In genomic region chr12:123050331-123050809, GRCh38 we compare ENCODE assay signal across 10 cellular contexts.
DNase-seq lines count a peak whose midpoint lies in the region; ATAC-seq, FAIRE-seq and TF ChIP-seq lines count a peak whose summit lies in the region.
"Had no signal": no experiment of that assay in that cellular context is flagged by ENCODE, and none has a peak within 500 bp of the region (broad histone marks: within the 10 kb centered on the region; RNA-seq: fewer than 3 reads in every experiment).

No MANE protein-coding gene starts in this region.

- H2AK5ac ChIP-seq in H1 (ENCODE audit: low read depth, low read length), result no peak overlapping the region
- H2AK5ac ChIP-seq in mesenchymal stem cell (ENCODE audit: low read length, severe bottlenecking), result no peak overlapping the region

- in situ Hi-C loops in HAP-1 (cut with MboI; ENCODE audit: low sequenced_read_pairs), result no loop called here

- H3K27me3 ChIP-seq in H1 (replicated peaks in 1 of 4; ENCODE audit: control insufficient read depth in 3 of 4, extremely low read depth in 1 of 4, insufficient read depth in 3 of 4, low read length in 3 of 4), result no peaks in the 10 kb centered on the region; a peak in 1 of 7 replicates
- H3K27me3 ChIP-seq in mesenchymal stem cell (ENCODE audit: control insufficient read depth in 1 of 2, insufficient read depth in 1 of 2, low read length in 2 of 2), result no peaks in the 10 kb centered on the region
- no peaks in the 10 kb centered on the region for H3K27me3 ChIP-seq in HAP-1 (ENCODE audit: low read depth)

- TF ChIP-seq EP300 in H1 (IDR thresholded peaks at IDR 0.05; ENCODE audit: borderline replicate concordance in 1 of 2, low read depth in 2 of 2, low read length in 2 of 2), result no peak

- no peak for TF ChIP-seq POLR2A in H1 (IDR thresholded peaks at IDR 0.05; ENCODE audit: control extremely low read depth in 1 of 2, low read depth in 2 of 2, low read length in 2 of 2)

- intact Hi-C loops in Right ventricle myocardium inferior (cut with DNase I), result loop anchor here (2.0 kb wide), 1 partner anchor 14 kb away; no protein-coding TSS in a partner anchor
- intact Hi-C loops in cardiac septum (cut with DNase I), result no loop called here
- intact Hi-C loops in OCI-LY7 (cut with micrococcal nuclease; ENCODE audit: unreplicated experiment), result no loop called here

- H2BK120ac ChIP-seq in H1 (replicated peaks; ENCODE audit: low read depth, low read length) (no peak overlapping the region), mesenchymal stem cell (ENCODE audit: low read depth, low read length) (no peak overlapping the region)

- H3K9me2 ChIP-seq in OCI-LY7 (ENCODE audit: insufficient read depth, low read length), result no peaks in the 10 kb centered on the region

- H3K4ac ChIP-seq in H1 (replicated peaks; ENCODE audit: insufficient read length, low read depth, low read length) (no peak overlapping the region), mesenchymal stem cell (ENCODE audit: low read depth in 1 of 2, low read length in 2 of 2) (peak overlapping the region in 1 of 2 experiments; percentile 20)

- POLR2A ChIA-PET in H1 (lab: Charles Lee; ENCODE audit: partially characterized antibody), result no interaction called here
- POLR2A ChIA-PET in OCI-LY7 (lab: Charles Lee), result no interaction called here

- no peaks in the 10 kb centered on the region for H3K4me1 ChIP-seq in H1 (replicated peaks in 1 of 4; ENCODE audit: control insufficient read depth in 3 of 4, insufficient read depth in 4 of 4, low read length in 3 of 4)
- H3K4me1 ChIP-seq in mesenchymal stem cell (ENCODE audit: control insufficient read depth, insufficient read depth, low read depth, low read length), result peaks cover 2% of the 10 kb centered on the region
- no peaks in the 10 kb centered on the region for H3K4me1 ChIP-seq in HAP-1
- H3K4me1 ChIP-seq in OCI-LY7 (ENCODE audit: insufficient read depth, low read length, poor library complexity, severe bottlenecking), result no peaks in the 10 kb centered on the region

- no peaks in the 10 kb centered on the region for H3K79me2 ChIP-seq in H1 (ENCODE audit: control insufficient read depth in 1 of 2, insufficient read depth in 2 of 2, low read length in 2 of 2)
- no peaks in the 10 kb centered on the region for H3K79me2 ChIP-seq in OCI-LY7 (ENCODE audit: insufficient read depth, low read depth, low read length)

- H2AFZ ChIP-seq in H1 (ENCODE audit: low read length), result no peak overlapping the region
- no peak overlapping the region for H2AFZ ChIP-seq in mesenchymal stem cell (ENCODE audit: low read depth, low read length)
- no peak overlapping the region for H2AFZ ChIP-seq in OCI-LY7 (ENCODE audit: low read length)

- H2BK20ac ChIP-seq in H1 (ENCODE audit: low read length), result no peak overlapping the region

- BruUV-seq in OCI-LY7 (replicated peaks; lab: Mats Ljungman, UMichigan), result no TSS peak

- TF ChIP-seq CTCF in H1 (IDR thresholded peaks at IDR 0.05; ENCODE audit: control extremely low read depth in 1 of 3, insufficient read depth in 1 of 3, low read depth in 1 of 3, low read length in 3 of 3) (no peak), OCI-LY7 (conservative IDR thresholded peaks at IDR 0.05; ENCODE audit: low read length) (no peak)

- H4K20me1 ChIP-seq in H1 (replicated peaks in 1 of 2; ENCODE audit: control insufficient read depth in 1 of 2, insufficient read depth in 2 of 2, low read length in 2 of 2), result peaks cover 0 to 5% of the 10 kb centered on the region in 2 experiments
- no peaks in the 10 kb centered on the region for H4K20me1 ChIP-seq in OCI-LY7 (ENCODE audit: insufficient read depth, low read length)

- WGBS in H1 (ENCODE audit: extremely low coverage in 1 of 2, insufficient coverage in 1 of 2, insufficient read length in 1 of 2, insufficient replicate concordance in 2 of 2, low coverage in 1 of 2, low lambda C conversion rate in 2 of 2, missing lambda C conversion rate in 1 of 2), 2 experiments, result 91% methylated on average over 5 of the region's 5 CpGs; no CpG with 5 or more reads in 1 of the 2 experiments
- 54% methylated on average over 5 of the region's 5 CpGs for WGBS in mesenchymal stem cell

- H2BK5ac ChIP-seq in H1 (ENCODE audit: low read depth, low read length) (no peak overlapping the region; the same call in 1 of the 2 replicates), mesenchymal stem cell (ENCODE audit: low read depth, low read length, poor library complexity, severe bottlenecking) (no peak overlapping the region)

- H3K14ac ChIP-seq in H1 (ENCODE audit: insufficient read length), result no peak overlapping the region
- no peak overlapping the region for H3K14ac ChIP-seq in mesenchymal stem cell (ENCODE audit: low read length in 2 of 2)

- H2BK12ac ChIP-seq in H1 (ENCODE audit: low read depth, low read length), result no peak overlapping the region
- H2BK12ac ChIP-seq in mesenchymal stem cell (ENCODE audit: low read length in 2 of 2), result no peak overlapping the region

- H3K23ac ChIP-seq in H1 (ENCODE audit: insufficient read length), result no peak overlapping the region
- no peak overlapping the region for H3K23ac ChIP-seq in mesenchymal stem cell (ENCODE audit: low read length in 2 of 2)

- H2BK15ac ChIP-seq in H1 (ENCODE audit: low read length) (0 out of 2 replicates have a peak overlapping the region, but pooled peaks have one; percentile 72), mesenchymal stem cell (ENCODE audit: low read depth, poor library complexity, severe bottlenecking) (no peak overlapping the region)

- H3K4me3 ChIP-seq in H1 (ENCODE audit: extremely low read depth in 1 of 4, insufficient read depth in 2 of 4, low read depth in 3 of 4, low read length in 4 of 4), result no peak overlapping the region
- H3K4me3 ChIP-seq in mesenchymal stem cell (ENCODE audit: insufficient read depth in 1 of 2, low read depth in 1 of 2, low read length in 2 of 2), result no peak overlapping the region
- H3K4me3 ChIP-seq in HAP-1, result no peak overlapping the region
- no peak overlapping the region for H3K4me3 ChIP-seq in OCI-LY7 (ENCODE audit: low read depth, low read length, poor library complexity, severe bottlenecking)
- H3K4me3 ChIP-seq: lung had no signal

- DNase-seq in Right ventricle myocardium inferior (ENCODE audit: missing footprints) (peak; percentile 70), cardiac septum (ENCODE audit: low spot score) (no peak), H1 (ENCODE audit: low read depth in 1 of 2, low spot score in 2 of 2) (no peak), mesenchymal stem cell (peak; percentile 88), HAP-1 (ENCODE audit: low spot score in 2 of 2) (no peak), OCI-LY7 (ENCODE audit: low spot score) (no peak)
- DNase-seq: NCI-H146 had no signal

- ATAC-seq in Right ventricle myocardium inferior, result peak; percentile 96
- ATAC-seq in HG02852 (IDR thresholded peaks at IDR 0.05; ENCODE audit: unreplicated experiment), result no peak
- ATAC-seq in HG03442 (IDR thresholded peaks at IDR 0.05; ENCODE audit: unreplicated experiment), result no peak

- CTCF ChIA-PET in H1 (lab: Charles Lee; ENCODE audit: partially characterized antibody), result interaction anchor here (0.6 to 1.8 kb wide), 6 partner anchors 8 to 188 kb away, joined by 3 to 7 read pairs (median 4); no protein-coding TSS in a partner anchor
- CTCF ChIA-PET in OCI-LY7 (lab: Charles Lee; ENCODE audit: unreplicated experiment), result no interaction called here

- H4K91ac ChIP-seq in H1 (replicated peaks; ENCODE audit: insufficient read length, low read length) (no peak overlapping the region), mesenchymal stem cell (ENCODE audit: low read length) (no peak overlapping the region)

- no peaks in the 10 kb centered on the region for H3K23me2 ChIP-seq in H1 (ENCODE audit: low read depth, low read length)

- H3K18ac ChIP-seq in H1 (ENCODE audit: extremely low read depth, low read length), result no peak overlapping the region
- peak overlapping the region in 1 of 2 experiments; percentile 25 for H3K18ac ChIP-seq in mesenchymal stem cell (ENCODE audit: low read depth in 1 of 2, low read length in 2 of 2)

- no peaks in the 10 kb centered on the region for H3K9me3 ChIP-seq in H1 (ENCODE audit: insufficient read depth in 2 of 2, low read depth in 1 of 2, low read length in 1 of 2)
- H3K9me3 ChIP-seq in mesenchymal stem cell (ENCODE audit: control insufficient read depth, low read length), result no peaks in the 10 kb centered on the region
- no peaks in the 10 kb centered on the region for H3K9me3 ChIP-seq in HAP-1
- no peaks in the 10 kb centered on the region for H3K9me3 ChIP-seq in OCI-LY7 (ENCODE audit: low read length)

- H3K27ac ChIP-seq in H1 (ENCODE audit: low read depth, low read length) (no peak overlapping the region), mesenchymal stem cell (ENCODE audit: low read length, poor library complexity, severe bottlenecking) (no peak overlapping the region), OCI-LY7 (ENCODE audit: low read depth, low read length, poor library complexity, severe bottlenecking) (no peak overlapping the region)

- H3K56ac ChIP-seq in H1 (replicated peaks; ENCODE audit: insufficient read length, low read depth, low read length), result no peak overlapping the region

- TF ChIP-seq RAD21 in H1 (IDR thresholded peaks at IDR 0.05 in 1 of 2, conservative IDR thresholded peaks at IDR 0.05 in 1 of 2; ENCODE audit: low read depth in 2 of 2, low read length in 2 of 2), result no peak

- H3K79me1 ChIP-seq in H1 (ENCODE audit: low read depth, low read length), result no peaks in the 10 kb centered on the region
- peaks cover 8% of the 10 kb centered on the region for H3K79me1 ChIP-seq in mesenchymal stem cell (replicated peaks; ENCODE audit: low read length, poor library complexity, severe bottlenecking)

- FAIRE-seq in H1 (lab: Jason Lieb, UNC), result no peak

- H3K4me2 ChIP-seq in H1 (ENCODE audit: insufficient read depth in 1 of 2, low read depth in 2 of 2, low read length in 2 of 2) (no peak overlapping the region), mesenchymal stem cell (ENCODE audit: low read length, poor library complexity, severe bottlenecking) (no peak overlapping the region), OCI-LY7 (ENCODE audit: low read length) (no peak overlapping the region)

- H3K9ac ChIP-seq in H1 (replicated peaks in 1 of 4; ENCODE audit: extremely low read depth in 1 of 4, low read depth in 3 of 4, low read length in 3 of 4), result no peak overlapping the region
- H3K9ac ChIP-seq in mesenchymal stem cell (ENCODE audit: low read length), result no peak overlapping the region

- H4K8ac ChIP-seq in H1 (ENCODE audit: extremely low read depth, insufficient read depth, low read length), result no peak overlapping the region
- peak overlapping the region; percentile 31 for H4K8ac ChIP-seq in mesenchymal stem cell (ENCODE audit: low read length)

- H3K36me3 ChIP-seq in H1 (ENCODE audit: control insufficient read depth in 2 of 4, insufficient read depth in 4 of 4, low read length in 3 of 4), result no peaks in the 10 kb centered on the region
- H3K36me3 ChIP-seq in mesenchymal stem cell (ENCODE audit: control insufficient read depth in 1 of 2, insufficient read depth in 2 of 2, low read depth in 1 of 2, low read length in 2 of 2), result no peaks in the 10 kb centered on the region
- no peaks in the 10 kb centered on the region for H3K36me3 ChIP-seq in HAP-1 (replicated peaks)
- no peaks in the 10 kb centered on the region for H3K36me3 ChIP-seq in OCI-LY7 (ENCODE audit: insufficient read depth, low read length)

- no peak overlapping the region for H4K5ac ChIP-seq in H1 (ENCODE audit: insufficient read length, low read depth, low read length)

TF ChIP-seq in H1, 55 proteins besides CTCF, POLR2A, EP300 and RAD21 (continues in another document):
- TF ChIP-seq YY1 (IDR thresholded peaks at IDR 0.05; ENCODE audit: low read depth, low read length), result no peak

Comparison
In these comparisons a context has a peak if more than half of its experiments do, and no peak if none do; other contexts are left out.
1. DNase-seq: peak in Right ventricle myocardium inferior (single experiment) and mesenchymal stem cell (single experiment); none in cardiac septum (single experiment), H1 (0 of 2), HAP-1 (0 of 2) and OCI-LY7 (single experiment).